In genomic region chr4:10113362-10114047, GRCh38 we compare ENCODE assay signal across 8 cellular contexts. TPM values are rescaled to one million over a fixed set of nuclear protein-coding genes. Genes with fewer than 3 reads are reported as not detected.
A peak's percentile ranks its signal among the peaks of the same experiment; 100 is the strongest.
DNase-seq lines count a peak whose midpoint lies in the region; ATAC-seq, FAIRE-seq and TF ChIP-seq lines count a peak whose summit lies in the region.
"Had no signal": no experiment of that assay in that cellular context is flagged by ENCODE, and none has a peak within 500 bp of the region (broad histone marks: within the 10 kb centered on the region; RNA-seq: fewer than 3 reads in every experiment).

No MANE protein-coding gene starts in this region.

- H2BK120ac ChIP-seq in H1 (replicated peaks; ENCODE audit: low read depth, low read length), result no peak overlapping the region

- H3K79me2 ChIP-seq in H1 (ENCODE audit: control insufficient read depth in 1 of 2, insufficient read depth in 2 of 2, low read length in 2 of 2), result peaks cover 41 to 75% of the 10 kb centered on the region in 2 experiments

- no peak overlapping the region for H3K27ac ChIP-seq in CD8-positive, alpha-beta T cell (ENCODE audit: low read depth, low read length)
- H3K27ac ChIP-seq in RWPE1 (peak overlapping the region; percentile 34), H1 (ENCODE audit: low read depth, low read length) (no peak overlapping the region), sigmoid colon (peak overlapping the region; percentile 90 to 98 (median 96))

- H3K9me3 ChIP-seq in CD8-positive, alpha-beta T cell (ENCODE audit: low read length), result no peaks in the 10 kb centered on the region
- no peaks in the 10 kb centered on the region for H3K9me3 ChIP-seq in H1 (ENCODE audit: insufficient read depth in 2 of 2, low read depth in 1 of 2, low read length in 1 of 2)
- no peaks in the 10 kb centered on the region for H3K9me3 ChIP-seq in sigmoid colon

- no peak overlapping the region for H4K91ac ChIP-seq in H1 (replicated peaks; ENCODE audit: insufficient read length, low read length)

- no peak overlapping the region for H2AK5ac ChIP-seq in H1 (ENCODE audit: low read depth, low read length)

- no peak overlapping the region for H2BK12ac ChIP-seq in H1 (ENCODE audit: low read depth, low read length)

- 87% methylated on average over 12 of the region's 12 CpGs; no CpG with 5 or more reads in 1 of the 2 experiments for WGBS in H1 (ENCODE audit: extremely low coverage in 1 of 2, insufficient coverage in 1 of 2, insufficient read length in 1 of 2, insufficient replicate concordance in 2 of 2, low coverage in 1 of 2, low lambda C conversion rate in 2 of 2, missing lambda C conversion rate in 1 of 2), 2 experiments
- 75 to 80% methylated on average over 12 of the region's 12 CpGs for WGBS in sigmoid colon, 2 donors

- no peak overlapping the region for H4K5ac ChIP-seq in H1 (ENCODE audit: insufficient read length, low read depth, low read length)

- no peak for FAIRE-seq in H1 (lab: Jason Lieb, UNC)

- H3K27me3 Mint-ChIP-seq in CD8-positive, alpha-beta T cell (ENCODE audit: low read depth), result no peaks in the 10 kb centered on the region

- H2BK20ac ChIP-seq in H1 (ENCODE audit: low read length), result no peak overlapping the region

- H3K18ac ChIP-seq in H1 (ENCODE audit: extremely low read depth, low read length), result no peak overlapping the region

- peaks cover 6% of the 10 kb centered on the region; the same call in 1 of the 2 replicates for H3K23me2 ChIP-seq in H1 (ENCODE audit: low read depth, low read length)

- no peak overlapping the region for H2BK5ac ChIP-seq in H1 (ENCODE audit: low read depth, low read length)

- H3K4me1 ChIP-seq in CD8-positive, alpha-beta T cell (ENCODE audit: insufficient read depth, low read length), result peaks cover 81% of the 10 kb centered on the region
- H3K4me1 ChIP-seq in H1 (replicated peaks in 1 of 4; ENCODE audit: control insufficient read depth in 3 of 4, insufficient read depth in 4 of 4, low read length in 3 of 4) (peaks cover 17 to 43% (median 28%) of the 10 kb centered on the region in 4 experiments), sigmoid colon (peaks cover 0 to 86% (median 82%) of the 10 kb centered on the region in 4 donors)

- TF ChIP-seq RAD21 in H1 (IDR thresholded peaks at IDR 0.05 in 1 of 2, conservative IDR thresholded peaks at IDR 0.05 in 1 of 2; ENCODE audit: low read depth in 2 of 2, low read length in 2 of 2), result no peak

- H3K4ac ChIP-seq in H1 (replicated peaks; ENCODE audit: insufficient read length, low read depth, low read length), result no peak overlapping the region

- no peaks in the 10 kb centered on the region for H3K9me3 Mint-ChIP-seq in CD8-positive, alpha-beta T cell

- no peak overlapping the region for H4K8ac ChIP-seq in H1 (ENCODE audit: extremely low read depth, insufficient read depth, low read length)

- H3K4me3 ChIP-seq in CD8-positive, alpha-beta T cell (ENCODE audit: low read depth, low read length), result no peak overlapping the region
- H3K4me3 ChIP-seq in H1 (ENCODE audit: extremely low read depth in 1 of 4, insufficient read depth in 2 of 4, low read depth in 3 of 4, low read length in 4 of 4), result no peak overlapping the region
- no peak overlapping the region for H3K4me3 ChIP-seq in sigmoid colon

- H2AFZ ChIP-seq in H1 (ENCODE audit: low read length), result no peak overlapping the region

- H4K20me1 ChIP-seq in H1 (replicated peaks in 1 of 2; ENCODE audit: control insufficient read depth in 1 of 2, insufficient read depth in 2 of 2, low read length in 2 of 2), result peaks cover 31 to 35% of the 10 kb centered on the region in 2 experiments

- H3K14ac ChIP-seq in H1 (ENCODE audit: insufficient read length), result no peak overlapping the region

- H3K79me1 ChIP-seq in H1 (ENCODE audit: low read depth, low read length), result peaks cover 25% of the 10 kb centered on the region

- intact Hi-C loops in CD8-positive, alpha-beta T cell (cut with DNase I, micrococcal nuclease), result loop anchor here in 1 of 2 experiments (5.0 kb wide), 1 partner anchor 511 kb away; no protein-coding TSS in a partner anchor
- intact Hi-C loops in sigmoid colon (cut with DNase I), result no loop called here

- no peak for ATAC-seq in CD8-positive, alpha-beta T cell
- ATAC-seq in HG03135 (IDR thresholded peaks at IDR 0.05; ENCODE audit: unreplicated experiment), result no peak

- TF ChIP-seq EP300 in H1 (IDR thresholded peaks at IDR 0.05; ENCODE audit: borderline replicate concordance in 1 of 2, low read depth in 2 of 2, low read length in 2 of 2) (no peak), sigmoid colon (IDR thresholded peaks at IDR 0.05) (no peak)

- H3K9ac ChIP-seq in H1 (replicated peaks in 1 of 4; ENCODE audit: extremely low read depth in 1 of 4, low read depth in 3 of 4, low read length in 3 of 4), result no peak overlapping the region

- no peak overlapping the region for H3K23ac ChIP-seq in H1 (ENCODE audit: insufficient read length)

- peak in 1 of 2 experiments; percentile 75; a peak in 1 of 3 replicates for TF ChIP-seq POLR2A in H1 (IDR thresholded peaks at IDR 0.05; ENCODE audit: control extremely low read depth in 1 of 2, low read depth in 2 of 2, low read length in 2 of 2)
- TF ChIP-seq POLR2A in sigmoid colon (IDR thresholded peaks at IDR 0.05), result no peak

- no peak for DNase-seq in CD8-positive, alpha-beta T cell
- DNase-seq in RWPE1 (ENCODE audit: low spot score), result no peak
- DNase-seq in H1 (ENCODE audit: low read depth in 1 of 2, low spot score in 2 of 2), result peak in 1 of 2 experiments; percentile 34
- DNase-seq in sigmoid colon, result no peak
- DNase-seq in NCI-H446 (lab: John Stamatoyannopoulos, UW), result no peak
- no peak for DNase-seq in NK-92 treated with Interleukin-12 subunit alpha and Interleukin-12 subunit beta, amount 100 ng/mL, for 24 hours (lab: John Stamatoyannopoulos, UW)
- DNase-seq: activated CD8-positive, alpha-beta memory T cell treated with anti-CD3 and anti-CD28 coated beads, Interleukin-2, amount 50 U/mL, for 48 hours had no signal

- POLR2A ChIA-PET in CD8-positive, alpha-beta T cell (lab: Charles Lee), result interaction anchor here (1.0 to 3.9 kb wide), 3 partner anchors 10 to 18 kb away, joined by 4 to 13 read pairs (median 5); no protein-coding TSS in a partner anchor
- POLR2A ChIA-PET in RWPE1 (lab: Yijun Ruan, JAX; ENCODE audit: low non-redundant PET), result no interaction called here
- POLR2A ChIA-PET in H1 (lab: Charles Lee; ENCODE audit: partially characterized antibody), result interaction anchor here (1.0 to 13.7 kb wide), 10 partner anchors 9 to 81 kb away, joined by 3 to 197 read pairs (median 6); no protein-coding TSS in a partner anchor

- H3K27ac Mint-ChIP-seq in CD8-positive, alpha-beta T cell, result peak overlapping the region; percentile 72

- peaks cover 75% of the 10 kb centered on the region for H3K36me3 Mint-ChIP-seq in CD8-positive, alpha-beta T cell

- no peak for TF ChIP-seq CTCF in CD8-positive, alpha-beta T cell (IDR thresholded peaks at IDR 0.05)
- TF ChIP-seq CTCF in RWPE1 (conservative IDR thresholded peaks at IDR 0.05; ENCODE audit: low read depth) (no peak), H1 (IDR thresholded peaks at IDR 0.05; ENCODE audit: control extremely low read depth in 1 of 3, insufficient read depth in 1 of 3, low read depth in 1 of 3, low read length in 3 of 3) (no peak), sigmoid colon (IDR thresholded peaks at IDR 0.05) (no peak)

- no peak overlapping the region for H2BK15ac ChIP-seq in H1 (ENCODE audit: low read length)

- H3K4me2 ChIP-seq in H1 (ENCODE audit: insufficient read depth in 1 of 2, low read depth in 2 of 2, low read length in 2 of 2), result no peak overlapping the region; a peak in 1 of 4 replicates

- H3K56ac ChIP-seq in H1 (replicated peaks; ENCODE audit: insufficient read length, low read depth, low read length), result no peak overlapping the region

- peaks cover 88% of the 10 kb centered on the region for H3K4me1 Mint-ChIP-seq in CD8-positive, alpha-beta T cell (ENCODE audit: low read depth)

- no peaks in the 10 kb centered on the region for H3K27me3 ChIP-seq in CD8-positive, alpha-beta T cell (ENCODE audit: insufficient read depth, low read length)
- H3K27me3 ChIP-seq in H1 (replicated peaks in 1 of 4; ENCODE audit: control insufficient read depth in 3 of 4, extremely low read depth in 1 of 4, insufficient read depth in 3 of 4, low read length in 3 of 4) (no peaks in the 10 kb centered on the region), sigmoid colon (no peaks in the 10 kb centered on the region)

- H3K4me3 Mint-ChIP-seq in CD8-positive, alpha-beta T cell, result peak overlapping the region; percentile 95

- H3K36me3 ChIP-seq in CD8-positive, alpha-beta T cell (ENCODE audit: insufficient read depth, low read length), result peaks cover 70% of the 10 kb centered on the region
- H3K36me3 ChIP-seq in H1 (ENCODE audit: control insufficient read depth in 2 of 4, insufficient read depth in 4 of 4, low read length in 3 of 4) (peaks cover 23 to 66% (median 49%) of the 10 kb centered on the region in 4 experiments), sigmoid colon (peaks cover 13 to 57% (median 32%) of the 10 kb centered on the region in 4 donors)

- CTCF ChIA-PET in CD8-positive, alpha-beta T cell (lab: Charles Lee), result no interaction called here
- CTCF ChIA-PET in RWPE1 (lab: Yijun Ruan, JAX), result no interaction called here
- CTCF ChIA-PET in H1 (lab: Charles Lee; ENCODE audit: partially characterized antibody), result interaction anchor here (1.1 to 1.4 kb wide), 2 partner anchors 10 to 13 kb away, joined by 4 to 5 read pairs; no protein-coding TSS in a partner anchor

TF ChIP-seq in H1, 55 proteins besides CTCF, POLR2A, EP300 and RAD21 (continues in another document):
- TF ChIP-seq USF2 (IDR thresholded peaks at IDR 0.05; ENCODE audit: low read length), result no peak
- TF ChIP-seq ZNF274 (IDR thresholded peaks at IDR 0.05; ENCODE audit: borderline replicate concordance, extremely low read depth, low read length), result no peak
- no peak for TF ChIP-seq CHD1 (IDR thresholded peaks at IDR 0.05; ENCODE audit: low read depth, low read length)

RNA-seq across cellular contexts. Expression of gene WDR1, which starts 3.1 kb away (rescaled TPM):
- total RNA-seq in CD8-positive, alpha-beta T cell, result 100 to 1,000 TPM; 220 to 224 TPM
- 315 and 339 TPM in 2 replicates for total RNA-seq in H1 (2021; fragmentation: NEBNext Ultra II Directional; extraction: Animal tissue kit (Norgen Biotek cat#: 25700))
- 377 and 432 TPM in 2 replicates for polyA plus RNA-seq in H1 (2011; rRNA removed)
- polyA plus RNA-seq in H1 (2011; cell fraction: cytosol; rRNA removed), result 375 TPM
- 381 TPM for polyA plus RNA-seq in H1 (2011; cell fraction: nucleus; rRNA removed)
- polyA plus RNA-seq in H1 (2012, experiment 1 of 2), result 213 to 348 TPM (median 304 TPM) in 4 replicates
- 195 TPM for polyA plus RNA-seq in H1 (2012, experiment 2 of 2)
- 135 TPM for polyA plus RNA-seq in H1 (2013, experiment 1 of 2)
- 138 TPM for polyA plus RNA-seq in H1 (2013, experiment 2 of 2)
- polyA minus RNA-seq in H1 (2011; rRNA and poly(A)+ RNA removed), result 264 and 269 TPM in 2 replicates
- polyA minus RNA-seq in H1 (2011; cell fraction: cytosol; rRNA and poly(A)+ RNA removed), result 174 TPM
- 135 TPM for polyA minus RNA-seq in H1 (2011; cell fraction: nucleus; rRNA and poly(A)+ RNA removed)
- total RNA-seq in sigmoid colon, result 100 to 1,000 TPM; 171 to 267 (median 238) TPM
- 100 to 1,000 TPM; 200 to 267 (median 247) TPM for polyA plus RNA-seq in sigmoid colon

Comparison
In these comparisons a context has a peak if more than half of its experiments do, and no peak if none do; other contexts are left out.
1. H3K27ac ChIP-seq: peak in RWPE1 (single experiment) and sigmoid colon (4 of 4); none in CD8-positive, alpha-beta T cell (single experiment) and H1 (single experiment).